Comparison of ENCODE assay signal across 11 cellular contexts in the genomic region with DNA sequence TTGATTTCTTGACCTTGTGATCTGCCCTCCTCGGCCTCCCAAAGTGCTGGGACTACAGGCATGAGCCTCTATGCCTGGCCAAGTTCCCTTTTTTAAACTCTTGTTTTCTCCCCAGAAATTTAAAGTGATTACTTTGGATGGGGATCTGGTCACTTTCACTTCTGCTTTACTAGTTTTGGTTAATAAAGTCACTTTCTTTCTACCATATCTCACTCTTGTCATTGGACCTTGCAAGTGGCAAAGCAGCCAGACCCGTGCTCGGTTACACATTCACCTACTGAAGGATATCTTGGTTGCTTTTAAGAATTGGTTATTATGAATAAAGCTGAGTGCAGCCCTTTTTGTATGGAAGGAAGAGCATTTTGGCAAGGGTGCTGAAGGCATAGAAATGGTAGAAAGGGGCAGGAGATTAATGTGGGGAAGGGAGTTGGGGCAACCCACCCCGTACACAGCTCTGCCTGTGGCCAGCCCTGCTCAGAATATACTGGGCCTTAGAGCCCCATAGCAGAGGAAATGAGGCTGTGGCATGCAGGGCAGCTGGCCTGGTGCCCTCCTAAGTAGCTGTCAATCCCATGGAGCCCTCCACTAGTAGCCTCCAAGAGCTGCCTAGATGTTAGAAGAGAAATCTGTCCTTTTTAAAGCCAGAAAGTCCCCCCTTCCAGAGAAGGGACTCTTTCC. TPM values are rescaled to one million over a fixed set of nuclear protein-coding genes. Genes with fewer than 3 reads are reported as not detected.
DNase-seq lines count a peak whose midpoint lies in the region; ATAC-seq and FAIRE-seq lines count a peak whose summit lies in the region.
"Had no signal": no experiment of that assay in that cellular context is flagged by ENCODE, and none has a peak within 500 bp of the region (broad histone marks: within the 10 kb centered on the region; RNA-seq: fewer than 3 reads in every experiment).

No MANE protein-coding gene starts in this region.

- peaks cover 32% of the 10 kb centered on the region for H3K36me3 Mint-ChIP-seq in activated CD4-positive, alpha-beta T cell treated with anti-CD3 and anti-CD28 coated beads for 36 hours (ENCODE audit: low read depth)
- peaks cover 0 to 2% (median 0%) of the 10 kb centered on the region in 3 donors for H3K36me3 Mint-ChIP-seq in naive thymus-derived CD8-positive, alpha-beta T cell
- peaks cover 44% of the 10 kb centered on the region for H3K36me3 Mint-ChIP-seq in activated T-cell treated with anti-CD3 and anti-CD28 coated beads, Interleukin-2, amount 50 U/mL, for 24 hours (ENCODE audit: low read depth)

- H3K27me3 Mint-ChIP-seq in activated CD4-positive, alpha-beta T cell treated with anti-CD3 and anti-CD28 coated beads for 36 hours: no peaks in the 10 kb centered on the region
- no peaks in the 10 kb centered on the region for H3K27me3 Mint-ChIP-seq in naive thymus-derived CD8-positive, alpha-beta T cell
- no peaks in the 10 kb centered on the region for H3K27me3 Mint-ChIP-seq in activated T-cell treated with anti-CD3 and anti-CD28 coated beads, Interleukin-2, amount 50 U/mL, for 24 hours

- H3K27ac Mint-ChIP-seq in activated CD4-positive, alpha-beta T cell treated with anti-CD3 and anti-CD28 coated beads for 36 hours: peak overlapping the region; percentile 4
- H3K27ac Mint-ChIP-seq in naive thymus-derived CD8-positive, alpha-beta T cell: peak overlapping the region in 6 of 10 donors; percentile 26 to 72 (median 43)
- no peak overlapping the region for H3K27ac Mint-ChIP-seq in activated T-cell treated with anti-CD3 and anti-CD28 coated beads, Interleukin-2, amount 50 U/mL, for 24 hours

- H3K4me1 Mint-ChIP-seq in activated CD4-positive, alpha-beta T cell treated with anti-CD3 and anti-CD28 coated beads for 36 hours: peaks cover 51% of the 10 kb centered on the region
- peaks cover 28 to 71% (median 53%) of the 10 kb centered on the region in 4 donors for H3K4me1 Mint-ChIP-seq in naive thymus-derived CD8-positive, alpha-beta T cell
- H3K4me1 Mint-ChIP-seq in activated T-cell treated with anti-CD3 and anti-CD28 coated beads, Interleukin-2, amount 50 U/mL, for 24 hours (ENCODE audit: low read depth): peaks cover 71% of the 10 kb centered on the region

- DNase-seq in activated CD4-positive, alpha-beta T cell treated with anti-CD3 and anti-CD28 coated beads for 36 hours: no peak
- DNase-seq in activated CD4-positive, alpha-beta T cell treated with anti-CD3 and anti-CD28 coated beads for 48 hours: no peak
- no peak for DNase-seq in naive thymus-derived CD8-positive, alpha-beta T cell
- DNase-seq in RCC 7860 (ENCODE audit: low spot score) (no peak), RKO (ENCODE audit: low spot score) (no peak)
- DNase-seq in activated T-cell treated with anti-CD3 and anti-CD28 coated beads, Interleukin-2, amount 50 U/mL, for 24 hours: no peak
- DNase-seq: NCI-H1105 had no signal

- intact Hi-C loops in activated CD4-positive, alpha-beta T cell treated with anti-CD3 and anti-CD28 coated beads for 36 hours (cut with DNase I, micrococcal nuclease): no loop called here

- CTCF ChIA-PET in activated CD4-positive, alpha-beta T cell treated with anti-CD3 and anti-CD28 coated beads for 36 hours (lab: Charles Lee): interaction anchor here (0.6 to 1.5 kb wide), 4 partner anchors 17 to 279 kb away, joined by 3 to 4 read pairs (median 4); no protein-coding TSS in a partner anchor

- no peak overlapping the region for H3K4me3 Mint-ChIP-seq in activated CD4-positive, alpha-beta T cell treated with anti-CD3 and anti-CD28 coated beads for 36 hours
- H3K4me3 Mint-ChIP-seq in naive thymus-derived CD8-positive, alpha-beta T cell: no peak overlapping the region
- H3K4me3 Mint-ChIP-seq in activated T-cell treated with anti-CD3 and anti-CD28 coated beads, Interleukin-2, amount 50 U/mL, for 24 hours: no peak overlapping the region

- POLR2A ChIA-PET in activated CD4-positive, alpha-beta T cell treated with anti-CD3 and anti-CD28 coated beads for 36 hours (lab: Charles Lee): interaction anchor here (0.6 to 0.7 kb wide), 2 partner anchors 21 to 861 kb away, joined by 3 to 4 read pairs; no protein-coding TSS in a partner anchor
- POLR2A ChIA-PET in naive thymus-derived CD8-positive, alpha-beta T cell (lab: Charles Lee): interaction anchor here (0.9 to 1.7 kb wide), 5 partner anchors 9 to 32 kb away, joined by 3 to 5 read pairs (median 4); no protein-coding TSS in a partner anchor

- FAIRE-seq in RCC 7860 (lab: Jason Lieb, UNC): no peak

- H3K9me3 Mint-ChIP-seq in activated CD4-positive, alpha-beta T cell treated with anti-CD3 and anti-CD28 coated beads for 36 hours (ENCODE audit: low read depth): peaks cover 7% of the 10 kb centered on the region
- peaks cover 0 to under 1% (median 0%) of the 10 kb centered on the region in 9 donors for H3K9me3 Mint-ChIP-seq in naive thymus-derived CD8-positive, alpha-beta T cell
- peaks cover 15% of the 10 kb centered on the region for H3K9me3 Mint-ChIP-seq in activated T-cell treated with anti-CD3 and anti-CD28 coated beads, Interleukin-2, amount 50 U/mL, for 24 hours

- ATAC-seq in activated CD4-positive, alpha-beta T cell treated with anti-CD3 and anti-CD28 coated beads for 36 hours: no peak
- ATAC-seq in HG02571 (IDR thresholded peaks at IDR 0.05; ENCODE audit: unreplicated experiment) (peak; percentile 83), HG03565 (IDR thresholded peaks at IDR 0.05; ENCODE audit: unreplicated experiment) (peak; percentile 92)
- peak in 1 of 2 donors; percentile 14 for ATAC-seq in naive thymus-derived CD8-positive, alpha-beta T cell

RNA-seq across cellular contexts. Expression of gene CD2, which starts 40.7 kb away (rescaled TPM):
- 100 to 1,000 TPM; 287 to 291 TPM for total RNA-seq in activated CD4-positive, alpha-beta T cell treated with anti-CD3 and anti-CD28 coated beads for 36 hours
- 100 to 1,000 TPM; 178 to 189 TPM for total RNA-seq in naive thymus-derived CD8-positive, alpha-beta T cell
- 100 to 1,000 TPM; 197 to 240 (median 222) TPM for polyA plus RNA-seq in naive thymus-derived CD8-positive, alpha-beta T cell
- total RNA-seq: A172, SK-MEL-5 had no signal
